In genomic region chr9:108060165-108060564, GRCh38 we compare ENCODE assay signal across 23 cellular contexts.
"Had no signal": no experiment of that assay in that cellular context is flagged by ENCODE, and none has a peak within 500 bp of the region (broad histone marks: within the 10 kb centered on the region; RNA-seq: fewer than 3 reads in every experiment).

No MANE protein-coding gene starts in this region.

- H3K9me3 ChIP-seq: left ventricle myocardium inferior, mucosa of descending colon, pancreas, prostate gland, suprapubic skin, thoracic aorta, tibial artery, uterus had no signal

- H3K27me3 ChIP-seq: suprapubic skin, tibial artery, uterus had no signal

- H3K4me1 ChIP-seq: pancreas, prostate gland, tibial artery had no signal

- DNase-seq: islet precursor cell; left ventricle myocardium inferior; midbrain; mucosa of descending colon; naive thymus-derived CD4-positive, alpha-beta T cell; pancreas; posterior cingulate gyrus; retina; right cardiac atrium; stimulated activated CD4-positive, alpha-beta T cell treated with anti-CD3 and anti-CD28 coated beads, Interleukin-12 subunit alpha, Interleukin-12 subunit beta, amount 100 ng/mL, for 4 hours; stimulated activated CD4-positive, alpha-beta T cell treated with anti-CD3 and anti-CD28 coated beads, Interleukin-15, amount 100 ng/mL, for 24 hours; stimulated activated CD4-positive, alpha-beta T cell treated with anti-CD3 and anti-CD28 coated beads, Interleukin-2, amount 100 ng/mL, for 24 hours; stimulated activated CD4-positive, alpha-beta T cell treated with anti-CD3 and anti-CD28 coated beads, Interleukin-4, amount 100 ng/mL, for 1 hour; stimulated activated naive B cell treated with anti-CD40 and anti-IgM and Interleukin-4, amounts not matched to agents 10 μg/mL and 1 μg/mL and 100 μg/mL, for 72 hours; tibial artery; uterus had no signal

- H3K36me3 ChIP-seq: left ventricle myocardium inferior, pancreas, prostate gland, suprapubic skin, thoracic aorta, tibial artery, uterus had no signal

- ATAC-seq: mucosa of descending colon; naive thymus-derived CD4-positive, alpha-beta T cell; natural killer cell treated with Interleukin-12 subunit alpha and Interleukin-12 subunit beta and Interleukin-15 and Interleukin-18, amount 100 ng/mL, for 72 hours; pancreas; right cardiac atrium; sciatic nerve; stimulated activated naive B cell treated with anti-CD40 and anti-IgM and Interleukin-4, amounts not matched to agents 10 μg/mL and 1 μg/mL and 100 μg/mL, for 72 hours had no signal

- H3K27ac ChIP-seq: left ventricle myocardium inferior, pancreas, prostate gland, skin epidermis, suprapubic skin, thoracic aorta, tibial artery, uterus had no signal

- H3K4me3 ChIP-seq: left ventricle myocardium inferior, lung, mucosa of descending colon, pancreas, prostate gland, skin epidermis, suprapubic skin, thoracic aorta, tibial artery, uterus had no signal
